24 cellular contexts compared by ENCODE assay signal in genomic region chr15:89767411-89767915, GRCh38. TPM values are rescaled to one million over a fixed set of nuclear protein-coding genes. Genes with fewer than 3 reads are reported as not detected.
DNase-seq lines count a peak whose midpoint lies in the region; ATAC-seq lines count a peak whose summit lies in the region.
"Had no signal": no experiment of that assay in that cellular context is flagged by ENCODE, and none has a peak within 500 bp of the region (broad histone marks: within the 10 kb centered on the region; RNA-seq: fewer than 3 reads in every experiment).

No MANE protein-coding gene starts in this region.

- H3K36me3 Mint-ChIP-seq in activated naive CD4-positive, alpha-beta T cell treated with anti-CD3 and anti-CD28 coated beads, Interleukin-2, amount 10 ng/mL, durations not matched to agents 7 days and 5 days, result no peaks in the 10 kb centered on the region
- H3K36me3 Mint-ChIP-seq: activated naive CD4-positive, alpha-beta T cell treated with anti-CD3 and anti-CD28 coated beads, Interleukin-2, amount 50 U/mL, for 24 hours; immature natural killer cell had no signal

- CTCF ChIA-PET in activated naive CD4-positive, alpha-beta T cell treated with anti-CD3 and anti-CD28 coated beads, Interleukin-2, amount 10 ng/mL, durations not matched to agents 7 days and 5 days (lab: Charles Lee), result interaction anchor here (1.3 to 1.8 kb wide), 2 partner anchors 27 to 107 kb away, joined by 4 to 10 read pairs; no protein-coding TSS in a partner anchor

- intact Hi-C loops in sciatic nerve (cut with DNase I), result loop anchor here (10.0 kb wide), 1 partner anchor 107 kb away; no protein-coding TSS in a partner anchor

- ATAC-seq in left lobe of liver (peak; percentile 83), sciatic nerve (peak; percentile 44), GM21786 (IDR thresholded peaks at IDR 0.05; ENCODE audit: unreplicated experiment) (no peak)
- ATAC-seq: activated CD8-positive, alpha-beta T cell treated with anti-CD3 and anti-CD28 coated beads for 36 hours; PC-3 had no signal

- no peaks in the 10 kb centered on the region for H3K4me1 Mint-ChIP-seq in activated naive CD4-positive, alpha-beta T cell treated with anti-CD3 and anti-CD28 coated beads, Interleukin-2, amount 10 ng/mL, durations not matched to agents 7 days and 5 days
- H3K4me1 Mint-ChIP-seq: activated B cell treated with CpG ODN at 0.5 μM for 24 hours; activated naive CD4-positive, alpha-beta T cell treated with anti-CD3 and anti-CD28 coated beads, Interleukin-2, amount 50 U/mL, for 24 hours; immature natural killer cell; nephron had no signal

- peaks cover 9% of the 10 kb centered on the region for H3K27me3 Mint-ChIP-seq in activated naive CD4-positive, alpha-beta T cell treated with anti-CD3 and anti-CD28 coated beads, Interleukin-2, amount 10 ng/mL, durations not matched to agents 7 days and 5 days
- H3K27me3 Mint-ChIP-seq: activated B cell treated with CpG ODN at 0.5 μM for 24 hours; activated CD8-positive, alpha-beta T cell treated with anti-CD3 and anti-CD28 coated beads for 36 hours; activated naive CD4-positive, alpha-beta T cell treated with anti-CD3 and anti-CD28 coated beads, Interleukin-2, amount 50 U/mL, for 24 hours; activated T-cell treated with anti-CD3 and anti-CD28 coated beads, Interleukin-2, amount 50 U/mL, for 24 hours had no signal

- H3K4me3 Mint-ChIP-seq in activated naive CD4-positive, alpha-beta T cell treated with anti-CD3 and anti-CD28 coated beads, Interleukin-2, amount 10 ng/mL, durations not matched to agents 7 days and 5 days, result no peak overlapping the region
- H3K4me3 Mint-ChIP-seq: activated B cell treated with CpG ODN at 0.5 μM for 24 hours; activated CD8-positive, alpha-beta T cell treated with anti-CD3 and anti-CD28 coated beads for 36 hours; activated naive CD4-positive, alpha-beta T cell treated with anti-CD3 and anti-CD28 coated beads, Interleukin-2, amount 50 U/mL, for 24 hours; activated T-cell treated with anti-CD3 and anti-CD28 coated beads, Interleukin-2, amount 50 U/mL, for 24 hours; immature natural killer cell; nephron had no signal

- no peak overlapping the region for H3K27ac Mint-ChIP-seq in activated naive CD4-positive, alpha-beta T cell treated with anti-CD3 and anti-CD28 coated beads, Interleukin-2, amount 10 ng/mL, durations not matched to agents 7 days and 5 days
- H3K27ac Mint-ChIP-seq: activated B cell treated with CpG ODN at 0.5 μM for 24 hours; activated CD8-positive, alpha-beta T cell treated with anti-CD3 and anti-CD28 coated beads for 36 hours; activated naive CD4-positive, alpha-beta T cell treated with anti-CD3 and anti-CD28 coated beads, Interleukin-2, amount 50 U/mL, for 24 hours; activated T-cell treated with anti-CD3 and anti-CD28 coated beads, Interleukin-2, amount 50 U/mL, for 24 hours; immature natural killer cell; nephron had no signal

- H3K9me3 Mint-ChIP-seq in activated naive CD4-positive, alpha-beta T cell treated with anti-CD3 and anti-CD28 coated beads, Interleukin-2, amount 10 ng/mL, durations not matched to agents 7 days and 5 days, result no peaks in the 10 kb centered on the region
- H3K9me3 Mint-ChIP-seq: activated B cell treated with CpG ODN at 0.5 μM for 24 hours; activated CD8-positive, alpha-beta T cell treated with anti-CD3 and anti-CD28 coated beads for 36 hours; activated naive CD4-positive, alpha-beta T cell treated with anti-CD3 and anti-CD28 coated beads, Interleukin-2, amount 50 U/mL, for 24 hours; activated T-cell treated with anti-CD3 and anti-CD28 coated beads, Interleukin-2, amount 50 U/mL, for 24 hours; nephron had no signal

- DNase-seq in NCI-H146 (lab: John Stamatoyannopoulos, UW) (peak; percentile 10), NCI-H146 treated with DMSO at 0.1 percent for 48 hours (lab: John Stamatoyannopoulos, UW; ENCODE audit: unreplicated experiment) (no peak), RPMI8226 (peak; percentile 70), left lobe of liver (ENCODE audit: low spot score) (peak; percentile 69), sciatic nerve (ENCODE audit: low spot score) (no peak), NCI-H524 treated with DMSO at 0.1 percent for 48 hours (lab: John Stamatoyannopoulos, UW) (no peak)
- no peak for DNase-seq in activated naive CD4-positive, alpha-beta T cell treated with anti-CD3 and anti-CD28 coated beads, Interleukin-2, amount 10 ng/mL, durations not matched to agents 7 days and 5 days
- DNase-seq: activated B cell treated with CpG ODN at 0.5 μM for 24 hours; activated CD8-positive, alpha-beta T cell treated with anti-CD3 and anti-CD28 coated beads for 36 hours; activated T-cell treated with anti-CD3 and anti-CD28 coated beads, Interleukin-2, amount 50 U/mL, for 24 hours; COR-L47; head of caudate nucleus; immature natural killer cell; mesenchymal stem cell; NCI-H1105 treated with DMSO at 0.1 percent for 48 hours; NCI-H526 treated with DMSO at 0.1 percent for 48 hours; PC-3 had no signal

RNA-seq across cellular contexts. Expression of gene MESP2, which starts 8.7 kb away (rescaled TPM):
- total RNA-seq in left lobe of liver, result 0.15 TPM
- total RNA-seq in sciatic nerve, result 0.45 TPM
- total RNA-seq: activated CD8-positive, alpha-beta T cell treated with anti-CD3 and anti-CD28 coated beads for 36 hours; H4; HT1080; T-helper 2 cell treated with Interferon-gamma antibody and Interleukin-4, amounts not matched to agents 100 ng/mL and 5 ng/mL, for 36 hours had no signal

RNA-seq across cellular contexts. Expression of gene MESP1, which starts 16.4 kb away (rescaled TPM):
- total RNA-seq in left lobe of liver (3.1 TPM), sciatic nerve (2.1 TPM)
- total RNA-seq: H4 had no signal

RNA-seq across cellular contexts. Expression of gene ANPEP, which starts 47.2 kb away (rescaled TPM):
- 383 TPM for total RNA-seq in left lobe of liver
- total RNA-seq in sciatic nerve, result 53.7 TPM
- total RNA-seq: activated CD8-positive, alpha-beta T cell treated with anti-CD3 and anti-CD28 coated beads for 36 hours; SK-MEL-5 had no signal

Comparison
In these comparisons a context has a peak if more than half of its experiments do, and no peak if none do; other contexts are left out.
1. DNase-seq: peak in NCI-H146 (single experiment), RPMI8226 (single experiment) and left lobe of liver (single experiment); none in NCI-H146 treated with DMSO at 0.1 percent for 48 hours (single experiment), sciatic nerve (single experiment), NCI-H524 treated with DMSO at 0.1 percent for 48 hours (single experiment) and activated naive CD4-positive, alpha-beta T cell treated with anti-CD3 and anti-CD28 coated beads, Interleukin-2, amount 10 ng/mL, durations not matched to agents 7 days and 5 days (single experiment).